24 cellular contexts compared by ENCODE assay signal in the genomic region with DNA sequence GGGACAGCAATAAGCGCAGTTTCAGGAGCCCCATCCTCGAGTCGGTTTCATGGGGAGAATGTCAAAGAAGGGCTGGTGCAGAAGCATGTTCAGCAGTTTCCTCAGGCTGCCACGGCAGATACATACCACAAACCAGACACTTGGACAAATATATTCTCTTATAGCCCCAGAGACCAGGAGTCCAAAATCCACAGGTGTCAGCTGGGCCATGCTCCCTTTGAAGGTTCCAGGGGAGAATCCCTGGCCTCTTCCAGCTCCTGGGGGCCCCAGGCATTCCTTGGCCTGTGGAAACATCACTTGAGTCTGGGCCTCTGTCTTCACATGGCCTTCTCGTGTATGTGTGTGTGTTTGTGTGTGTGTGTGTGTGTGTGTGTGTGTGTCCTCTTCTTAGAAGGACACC.
"Had no signal": no experiment of that assay in that cellular context is flagged by ENCODE, and none has a peak within 500 bp of the region (broad histone marks: within the 10 kb centered on the region; RNA-seq: fewer than 3 reads in every experiment).

No MANE protein-coding gene starts in this region.

- H3K27ac Mint-ChIP-seq: dendritic cell treated with granulocyte-macrophage colony-stimulating factor and Interleukin-4, amounts not matched to agents 40 ng/mL and 50 ng/mL, for 4 days; effector memory CD8-positive, alpha-beta T cell; endodermal cell had no signal

- DNase-seq: colonic mucosa; cortex of kidney; dermis blood vessel endothelial cell; dorsolateral prefrontal cortex; effector CD4-positive, alpha-beta T cell; effector CD8-positive, alpha-beta T cell; effector memory CD4-positive, alpha-beta T cell; effector memory CD8-positive, alpha-beta T cell; erythroblast; esophagus squamous epithelium; foreskin fibroblast; foreskin keratinocyte; foreskin melanocyte; gastrocnemius medialis; glutamatergic neuron; head of caudate nucleus; heart left ventricle had no signal

- H3K4me1 ChIP-seq: colonic mucosa, esophagus muscularis mucosa, esophagus squamous epithelium, foreskin keratinocyte, gastrocnemius medialis, gastroesophageal sphincter, heart left ventricle had no signal

- H3K27me3 Mint-ChIP-seq: dendritic cell treated with granulocyte-macrophage colony-stimulating factor and Interleukin-4, amounts not matched to agents 40 ng/mL and 50 ng/mL, for 4 days had no signal

- H3K36me3 ChIP-seq: colonic mucosa, esophagus muscularis mucosa, esophagus squamous epithelium, gastrocnemius medialis, gastroesophageal sphincter, heart left ventricle had no signal

- H3K27me3 ChIP-seq: colonic mucosa, dorsolateral prefrontal cortex, esophagus muscularis mucosa, esophagus squamous epithelium, foreskin keratinocyte, gastrocnemius medialis, gastroesophageal sphincter, heart left ventricle had no signal

- H3K27ac ChIP-seq: colonic mucosa, coronary artery, dorsolateral prefrontal cortex, epithelial cell of prostate, esophagus muscularis mucosa, esophagus squamous epithelium, foreskin keratinocyte, gastrocnemius medialis, gastroesophageal sphincter, heart left ventricle had no signal

- ATAC-seq: effector memory CD8-positive, alpha-beta T cell; esophagus mucosa; foreskin keratinocyte; gastrocnemius medialis; gastroesophageal sphincter; heart left ventricle had no signal

- H3K9me3 Mint-ChIP-seq: endodermal cell had no signal

- H3K9me3 ChIP-seq: colonic mucosa, esophagus muscularis mucosa, esophagus squamous epithelium, gastrocnemius medialis, gastroesophageal sphincter, heart left ventricle had no signal

- H3K4me3 Mint-ChIP-seq: dendritic cell treated with granulocyte-macrophage colony-stimulating factor and Interleukin-4, amounts not matched to agents 40 ng/mL and 50 ng/mL, for 4 days; effector memory CD8-positive, alpha-beta T cell; endodermal cell had no signal

- H3K4me3 ChIP-seq: colonic mucosa, coronary artery, dorsolateral prefrontal cortex, esophagus muscularis mucosa, esophagus squamous epithelium, gastrocnemius medialis, gastroesophageal sphincter, heart left ventricle had no signal
